ENCODE assay signal across 8 cellular contexts in the genomic region with DNA sequence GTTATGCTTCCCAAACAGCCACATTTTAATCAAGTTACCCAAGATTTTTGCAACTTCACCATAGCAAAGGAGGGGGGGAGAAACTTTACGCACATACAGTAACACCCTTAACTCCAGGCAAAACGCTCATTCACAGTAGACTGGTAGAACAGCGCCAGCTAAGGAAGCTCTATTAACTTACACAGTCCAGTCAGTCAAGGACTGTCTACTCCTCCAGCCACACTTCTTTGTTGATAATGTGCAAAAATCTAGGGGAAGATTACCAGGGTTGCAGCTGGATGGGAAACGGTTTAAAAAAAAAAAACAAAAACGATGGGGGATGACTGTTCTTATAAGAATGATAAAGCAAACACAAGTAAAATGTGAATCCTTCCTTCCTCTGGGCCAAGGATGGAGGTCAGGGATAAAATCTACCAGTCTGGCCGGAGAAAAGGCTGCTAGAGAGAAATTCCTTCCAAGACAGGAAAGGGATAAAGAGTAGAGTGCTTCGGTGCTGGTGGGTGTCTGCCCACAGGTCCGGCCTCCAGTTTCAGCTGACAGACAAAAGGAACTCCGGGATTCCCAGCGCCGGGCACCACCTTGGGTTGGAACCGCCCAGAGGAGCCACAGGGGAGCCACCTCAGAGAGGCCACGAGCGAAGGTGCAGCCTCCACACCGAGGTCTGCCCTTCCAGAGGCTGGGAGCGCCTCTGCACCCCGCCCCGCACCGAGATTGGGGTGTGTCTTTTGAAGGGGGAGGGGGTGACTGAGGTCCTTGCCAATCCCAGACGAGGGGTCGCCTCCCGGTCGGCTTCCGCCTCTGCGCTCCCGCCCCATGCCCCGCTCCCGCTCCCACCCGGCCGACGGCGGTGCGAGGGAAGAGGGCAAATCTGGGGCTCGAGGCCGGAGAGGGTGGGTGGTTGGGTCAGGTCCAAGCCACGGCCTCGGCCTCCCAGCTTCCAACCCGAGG. TPM values are rescaled to one million over a fixed set of nuclear protein-coding genes. Genes with fewer than 3 reads are reported as not detected.
DNase-seq lines count a peak whose midpoint lies in the region; ATAC-seq, FAIRE-seq and TF ChIP-seq lines count a peak whose summit lies in the region.

No MANE protein-coding gene starts in this region.

- peak; percentile 29 for ATAC-seq in HG02678 (IDR thresholded peaks at IDR 0.05; ENCODE audit: unreplicated experiment)
- ATAC-seq in T-cell (replicated peaks in 1 of 4): peak in 3 of 4 experiments; percentile 8 to 24 (median 20)

- POLR2A ChIA-PET in T-cell (lab: Charles Lee) (no interaction called here), endothelial cell of umbilical vein (lab: Charles Lee) (interaction anchor here (0.5 to 2.3 kb wide), 9 partner anchors 23 to 525 kb away, joined by 3 to 8 read pairs (median 3); no protein-coding TSS in a partner anchor)

- DNase-seq in AG10803 (ENCODE audit: low read depth) (peak; percentile 80), GM12891 (ENCODE audit: insufficient read length, low spot score) (peak; percentile 13), NCI-H1048 (lab: John Stamatoyannopoulos, UW) (peak; percentile 36), T-cell (peak in 10 of 34 experiments; percentile 0 to 25 (median 10)), endothelial cell of umbilical vein (ENCODE audit: low read depth, low spot score) (peak; percentile 77), mesenchymal stem cell (peak; percentile 81), testis (peak; percentile 73)

- H3K9ac ChIP-seq in endothelial cell of umbilical vein (replicated peaks; ENCODE audit: extremely low read depth, insufficient read depth, low read length) (peak overlapping the region; percentile 99), mesenchymal stem cell (ENCODE audit: low read length) (peak overlapping the region; percentile 94)

- 0% methylated on average over 17 of the region's 38 CpGs for WGBS in mesenchymal stem cell
- WGBS in testis, 2 donors: 0 to 1% methylated on average over 21 of the region's 38 CpGs

- H3K36me3 Mint-ChIP-seq in T-cell: no peaks in the 10 kb centered on the region

- H2BK5ac ChIP-seq in mesenchymal stem cell (ENCODE audit: low read depth, low read length, poor library complexity, severe bottlenecking): peak overlapping the region; percentile 96

- H3K4me3 ChIP-seq in AG10803 (ENCODE audit: low read length) (peak overlapping the region; percentile 78), endothelial cell of umbilical vein (replicated peaks in 1 of 3; ENCODE audit: insufficient read depth in 1 of 3, low read depth in 1 of 3, low read length in 3 of 3) (peak overlapping the region; percentile 62 to 97 (median 78)), mesenchymal stem cell (ENCODE audit: insufficient read depth in 1 of 2, low read depth in 1 of 2, low read length in 2 of 2) (peak overlapping the region; percentile 89 to 93), testis (peak overlapping the region; percentile 84 to 89)

- CTCF ChIA-PET in T-cell (lab: Charles Lee): no interaction called here
- CTCF ChIA-PET in endothelial cell of umbilical vein (lab: Charles Lee): interaction anchor here (1.0 to 6.0 kb wide), 4 partner anchors 246 to 572 kb away, joined by 3 to 47 read pairs (median 6); no protein-coding TSS in a partner anchor

- H3K9me3 Mint-ChIP-seq in T-cell: no peaks in the 10 kb centered on the region

- peak overlapping the region; percentile 85 to 93 for H3K23ac ChIP-seq in mesenchymal stem cell (ENCODE audit: low read length in 2 of 2)

- peak overlapping the region in 1 of 2 experiments; percentile 96 for H3K14ac ChIP-seq in mesenchymal stem cell (ENCODE audit: low read length in 2 of 2)

- peaks cover 57% of the 10 kb centered on the region for H3K79me2 ChIP-seq in endothelial cell of umbilical vein (ENCODE audit: control insufficient read depth, insufficient read depth, low read length)

- H2AK5ac ChIP-seq in mesenchymal stem cell (ENCODE audit: low read length, severe bottlenecking): no peak overlapping the region

- no peaks in the 10 kb centered on the region for H3K27me3 ChIP-seq in endothelial cell of umbilical vein (ENCODE audit: control insufficient read depth in 2 of 2, insufficient read depth in 2 of 2, low read length in 2 of 2)
- no peaks in the 10 kb centered on the region for H3K27me3 ChIP-seq in mesenchymal stem cell (ENCODE audit: control insufficient read depth in 1 of 2, insufficient read depth in 1 of 2, low read length in 2 of 2)
- no peaks in the 10 kb centered on the region for H3K27me3 ChIP-seq in testis

- TF ChIP-seq CTCF in AG10803 (conservative IDR thresholded peaks at IDR 0.05; ENCODE audit: low read length): peak; percentile 35
- TF ChIP-seq CTCF in endothelial cell of umbilical vein (IDR thresholded peaks at IDR 0.05; ENCODE audit: extremely low read depth in 1 of 2, insufficient read depth in 1 of 2, low read depth in 1 of 2, low read length in 2 of 2): peak in 1 of 2 donors; percentile 23
- TF ChIP-seq CTCF in testis (IDR thresholded peaks at IDR 0.05): no peak

- H3K27ac Mint-ChIP-seq in T-cell: no peak overlapping the region

- BruUV-seq in endothelial cell of umbilical vein (replicated peaks; lab: Mats Ljungman, UMichigan): TSS peak; percentile 52

- H3K18ac ChIP-seq in mesenchymal stem cell (ENCODE audit: low read depth in 1 of 2, low read length in 2 of 2): peak overlapping the region; percentile 98

- peak overlapping the region; percentile 94 for H3K27ac ChIP-seq in endothelial cell of umbilical vein (ENCODE audit: insufficient read depth, low read depth, low read length)
- peak overlapping the region; percentile 95 for H3K27ac ChIP-seq in mesenchymal stem cell (ENCODE audit: low read length, poor library complexity, severe bottlenecking)
- peak overlapping the region; percentile 97 to 98 for H3K27ac ChIP-seq in testis

- H3K36me3 ChIP-seq in endothelial cell of umbilical vein (ENCODE audit: control insufficient read depth in 2 of 2, extremely low read depth in 1 of 2, insufficient read depth in 2 of 2, low read length in 2 of 2): peaks cover 0 to 12% of the 10 kb centered on the region in 2 experiments
- peaks cover 0 to 9% of the 10 kb centered on the region in 2 experiments for H3K36me3 ChIP-seq in mesenchymal stem cell (ENCODE audit: control insufficient read depth in 1 of 2, insufficient read depth in 2 of 2, low read depth in 1 of 2, low read length in 2 of 2)
- H3K36me3 ChIP-seq in testis (ENCODE audit: low read depth, missing control alignments): no peaks in the 10 kb centered on the region

- H3K4me2 ChIP-seq in endothelial cell of umbilical vein (ENCODE audit: insufficient read depth, low read length) (peak overlapping the region; percentile 100), mesenchymal stem cell (ENCODE audit: low read length, poor library complexity, severe bottlenecking) (peak overlapping the region; percentile 51)

- H3K9me3 ChIP-seq in endothelial cell of umbilical vein (replicated peaks; ENCODE audit: control insufficient read depth, insufficient read depth, low read length) (no peaks in the 10 kb centered on the region), mesenchymal stem cell (ENCODE audit: control insufficient read depth, low read length) (no peaks in the 10 kb centered on the region), testis (no peaks in the 10 kb centered on the region)

- peak overlapping the region; percentile 13 for H2AFZ ChIP-seq in endothelial cell of umbilical vein (ENCODE audit: low read depth, low read length)
- H2AFZ ChIP-seq in mesenchymal stem cell (ENCODE audit: low read depth, low read length): peak overlapping the region; percentile 76

- TF ChIP-seq POLR2A in GM12891 (IDR thresholded peaks at IDR 0.05; ENCODE audit: low read depth, low read length) (no peak), endothelial cell of umbilical vein (IDR thresholded peaks at IDR 0.05; ENCODE audit: low read depth, low read length) (peak; percentile 81), testis (IDR thresholded peaks at IDR 0.05) (no peak)

- FAIRE-seq in GM12891 (lab: Jason Lieb, UNC): no peak
- FAIRE-seq in endothelial cell of umbilical vein (lab: Jason Lieb, UNC): peak; percentile 12

- H3K4ac ChIP-seq in mesenchymal stem cell (ENCODE audit: low read depth in 1 of 2, low read length in 2 of 2): peak overlapping the region; percentile 73 to 95

- H2BK120ac ChIP-seq in mesenchymal stem cell (ENCODE audit: low read depth, low read length): peak overlapping the region; percentile 82

- no peak overlapping the region for H3K4me3 Mint-ChIP-seq in T-cell

- dilution Hi-C loops in endothelial cell of umbilical vein (cut with MboI; ENCODE audit: extremely low pct_ligation_motif_present, low sequenced_read_pairs): no loop called here

- peaks cover 13% of the 10 kb centered on the region for H4K20me1 ChIP-seq in endothelial cell of umbilical vein (replicated peaks; ENCODE audit: control insufficient read depth, extremely low read depth, insufficient read depth, low read length)

- peak overlapping the region; percentile 59 for H4K8ac ChIP-seq in mesenchymal stem cell (ENCODE audit: low read length)

- no peaks in the 10 kb centered on the region for H3K9me1 ChIP-seq in endothelial cell of umbilical vein (replicated peaks; ENCODE audit: control insufficient read depth, extremely low read depth, insufficient read depth, low read length)

- H3K4me1 Mint-ChIP-seq in T-cell: peaks cover 7 to 10% (median 7%) of the 10 kb centered on the region in 3 donors

- H2BK12ac ChIP-seq in mesenchymal stem cell (ENCODE audit: low read length in 2 of 2): no peak overlapping the region

- peak overlapping the region; percentile 98 for H2BK15ac ChIP-seq in mesenchymal stem cell (ENCODE audit: low read depth, poor library complexity, severe bottlenecking)

- intact Hi-C loops in endothelial cell of umbilical vein (cut with micrococcal nuclease): loop anchor here (1.0 to 5.0 kb wide), 7 partner anchors 79 to 571 kb away; no protein-coding TSS in a partner anchor
- intact Hi-C loops in testis (cut with DNase I; ENCODE audit: low total_unique reads): no loop called here

- H3K4me1 ChIP-seq in endothelial cell of umbilical vein (ENCODE audit: control insufficient read depth, extremely low read depth, insufficient read depth, low read length): peaks cover 33% of the 10 kb centered on the region
- H3K4me1 ChIP-seq in mesenchymal stem cell (ENCODE audit: control insufficient read depth, insufficient read depth, low read depth, low read length): peaks cover 6% of the 10 kb centered on the region
- peaks cover 15% of the 10 kb centered on the region for H3K4me1 ChIP-seq in testis

- H4K91ac ChIP-seq in mesenchymal stem cell (ENCODE audit: low read length): peak overlapping the region; percentile 94

- H3K79me1 ChIP-seq in mesenchymal stem cell (replicated peaks; ENCODE audit: low read length, poor library complexity, severe bottlenecking): no peaks in the 10 kb centered on the region

- H3K27me3 Mint-ChIP-seq in T-cell: peaks cover 0 to 10% of the 10 kb centered on the region in 2 donors

RNA-seq across cellular contexts. Expression of gene ANKRD50, which starts 0.8 kb away (rescaled TPM):
- 0.12 TPM for polyA plus RNA-seq in GM12891 (2012; ENCODE audit: low read depth, missing spikeins)
- total RNA-seq in T-cell (under 1 TPM; 0.23 to 0.65 (median 0.41) TPM), endothelial cell of umbilical vein (63.6 and 68.9 TPM in 2 replicates), testis (10 to 100 TPM; 33.2 to 43.6 TPM)
- polyA plus RNA-seq in endothelial cell of umbilical vein (19.7 and 24.5 TPM in 2 replicates), testis (ENCODE audit: insufficient read depth, low read depth, low replicate concordance) (26.8 TPM)
- 24.0 and 25.2 TPM in 2 replicates for polyA plus RNA-seq in endothelial cell of umbilical vein (2011; cell fraction: cytosol; rRNA removed)
- polyA plus RNA-seq in endothelial cell of umbilical vein (2011; cell fraction: nucleus; rRNA removed): 57.9 and 77.2 TPM in 2 replicates
- polyA plus RNA-seq in endothelial cell of umbilical vein (2012): 55.8 and 71.6 TPM in 2 replicates
- polyA minus RNA-seq in endothelial cell of umbilical vein: 177 and 203 TPM in 2 replicates
- polyA minus RNA-seq in endothelial cell of umbilical vein (2011; cell fraction: cytosol; rRNA and poly(A)+ RNA removed): 10.4 TPM
- polyA minus RNA-seq in endothelial cell of umbilical vein (2011; cell fraction: nucleus; rRNA and poly(A)+ RNA removed): 183 and 257 TPM in 2 replicates
- polyA plus RNA-seq in mesenchymal stem cell (2013, experiment 1 of 2): 15.1 TPM
- polyA plus RNA-seq in mesenchymal stem cell (2013, experiment 2 of 2): 14.8 TPM

Comparison
In these comparisons a context has a peak if more than half of its experiments do, and no peak if none do; other contexts are left out.
1. RNA of gene ANKRD50, which starts 0.8 kb away (total RNA-seq): 63.6 to 68.9 TPM in endothelial cell of umbilical vein and 33.2 to 43.6 TPM in testis; 0.23 to 0.65 TPM in T-cell; every median in the first group is over 10 times any median in the second.
2. Peak in every context shown above with its lines, with median percentiles within 50 percentile points of each other: H3K4me3 ChIP-seq and H3K27ac ChIP-seq.